18 cellular contexts compared by ENCODE assay signal in the genomic region with DNA sequence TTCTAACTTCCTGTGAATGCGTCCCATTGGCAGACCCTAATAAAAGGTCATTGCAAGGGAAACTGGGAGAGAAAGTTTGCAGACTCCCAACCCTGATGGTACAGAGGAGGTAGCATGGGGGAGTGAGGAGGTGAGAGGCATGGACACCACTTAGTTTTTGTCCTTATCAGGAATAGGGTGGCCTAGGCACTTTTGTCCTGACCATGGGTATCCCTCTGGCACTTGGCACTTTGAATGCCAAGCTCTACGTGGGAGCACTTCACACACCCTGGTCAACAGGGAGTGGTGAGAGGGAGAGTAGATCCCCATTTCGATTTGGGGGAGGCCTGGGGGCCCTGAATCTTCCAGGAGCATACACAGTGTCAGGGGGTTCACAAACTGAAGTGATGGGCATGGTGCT.
"Had no signal": no experiment of that assay in that cellular context is flagged by ENCODE, and none has a peak within 500 bp of the region (broad histone marks: within the 10 kb centered on the region; RNA-seq: fewer than 3 reads in every experiment).

No MANE protein-coding gene starts in this region.

- DNase-seq: activated CD4-positive, alpha-beta T cell treated with anti-CD3 and anti-CD28 coated beads for 48 hours; activated CD4-positive, CD25-positive, alpha-beta regulatory T cell; activated naive CD4-positive, alpha-beta T cell treated with anti-CD3 and anti-CD28 coated beads, Interleukin-2, amount 10 ng/mL, durations not matched to agents 7 days and 5 days; activated naive CD8-positive, alpha-beta T cell treated with anti-CD3 and anti-CD28 coated beads, Interleukin-2, amount 50 U/mL, for 24 hours; activated T-cell treated with anti-CD3 and anti-CD28 coated beads, Interleukin-2, amount 50 U/mL, for 24 hours; anterior cingulate cortex; cortex of kidney; effector CD8-positive, alpha-beta T cell; nephron progenitor cell; nucleus accumbens; posterior cingulate gyrus; stimulated activated naive CD4-positive, alpha-beta T cell; T-helper 1 cell; T-helper 9 cell had no signal

- ATAC-seq: activated naive CD8-positive, alpha-beta T cell treated with anti-CD3 and anti-CD28 coated beads, Interleukin-2, amount 50 U/mL, for 24 hours; esophagus mucosa had no signal

- H3K4me1 Mint-ChIP-seq: activated naive CD4-positive, alpha-beta T cell treated with anti-CD3 and anti-CD28 coated beads, Interleukin-2, amount 10 ng/mL, durations not matched to agents 7 days and 5 days had no signal

- H3K27ac Mint-ChIP-seq: activated naive CD4-positive, alpha-beta T cell treated with anti-CD3 and anti-CD28 coated beads, Interleukin-2, amount 10 ng/mL, durations not matched to agents 7 days and 5 days; activated naive CD8-positive, alpha-beta T cell treated with anti-CD3 and anti-CD28 coated beads, Interleukin-2, amount 50 U/mL, for 24 hours; activated T-cell treated with anti-CD3 and anti-CD28 coated beads, Interleukin-2, amount 50 U/mL, for 24 hours; activated T-helper 2 cell treated with anti-CD3 and anti-CD28 coated beads, Interferon-gamma antibody, Interleukin-2, Interleukin-4, amounts not matched to agents 10 μg/mL and 5 μg/mL and 100 μg/mL, durations not matched to agents 14 hours and 24 hours and 36 hours; brain; nephron progenitor cell had no signal

- H3K4me3 Mint-ChIP-seq: activated naive CD4-positive, alpha-beta T cell treated with anti-CD3 and anti-CD28 coated beads, Interleukin-2, amount 10 ng/mL, durations not matched to agents 7 days and 5 days; activated naive CD8-positive, alpha-beta T cell treated with anti-CD3 and anti-CD28 coated beads, Interleukin-2, amount 50 U/mL, for 24 hours; activated T-cell treated with anti-CD3 and anti-CD28 coated beads, Interleukin-2, amount 50 U/mL, for 24 hours; brain; central memory CD8-positive, alpha-beta T cell; nephron progenitor cell had no signal

- H3K36me3 Mint-ChIP-seq: activated naive CD4-positive, alpha-beta T cell treated with anti-CD3 and anti-CD28 coated beads, Interleukin-2, amount 10 ng/mL, durations not matched to agents 7 days and 5 days; brain had no signal

- H3K9me3 Mint-ChIP-seq: activated naive CD4-positive, alpha-beta T cell treated with anti-CD3 and anti-CD28 coated beads, Interleukin-2, amount 10 ng/mL, durations not matched to agents 7 days and 5 days; activated naive CD8-positive, alpha-beta T cell treated with anti-CD3 and anti-CD28 coated beads, Interleukin-2, amount 50 U/mL, for 24 hours had no signal
